15 cellular contexts compared by ENCODE assay signal in genomic region chr15:60661075-60661645, GRCh38.
DNase-seq lines count a peak whose midpoint lies in the region; ATAC-seq and TF ChIP-seq lines count a peak whose summit lies in the region.
"Had no signal": no experiment of that assay in that cellular context is flagged by ENCODE, and none has a peak within 500 bp of the region (broad histone marks: within the 10 kb centered on the region; RNA-seq: fewer than 3 reads in every experiment).

No MANE protein-coding gene starts in this region.

- TF ChIP-seq CTCF in heart left ventricle (IDR thresholded peaks at IDR 0.05), result no peak
- no peak for TF ChIP-seq CTCF in breast epithelium (IDR thresholded peaks at IDR 0.05)
- no peak for TF ChIP-seq CTCF in lower lobe of right lung (IDR thresholded peaks at IDR 0.05)
- TF ChIP-seq CTCF in tibial artery (IDR thresholded peaks at IDR 0.05), result no peak

- H3K4me3 ChIP-seq in heart left ventricle (no peak overlapping the region), breast epithelium (no peak overlapping the region), lower lobe of right lung (no peak overlapping the region), tibial artery (no peak overlapping the region)
- H3K4me3 ChIP-seq: pancreas, upper lobe of left lung had no signal

- TF ChIP-seq POLR2A in heart left ventricle (IDR thresholded peaks at IDR 0.05), result no peak
- no peak for TF ChIP-seq POLR2A in breast epithelium (IDR thresholded peaks at IDR 0.05)

- no peaks in the 10 kb centered on the region for H3K27me3 ChIP-seq in heart left ventricle
- no peaks in the 10 kb centered on the region for H3K27me3 ChIP-seq in breast epithelium
- H3K27me3 ChIP-seq in lower lobe of right lung (ENCODE audit: low read depth), result no peaks in the 10 kb centered on the region
- no peaks in the 10 kb centered on the region for H3K27me3 ChIP-seq in tibial artery
- H3K27me3 ChIP-seq: pancreas, upper lobe of left lung had no signal

- H3K9me3 ChIP-seq in heart left ventricle (no peaks in the 10 kb centered on the region), breast epithelium (no peaks in the 10 kb centered on the region), lower lobe of right lung (no peaks in the 10 kb centered on the region), tibial artery (no peaks in the 10 kb centered on the region)
- H3K9me3 ChIP-seq: pancreas, upper lobe of left lung had no signal

- H3K4me1 ChIP-seq in heart left ventricle (peaks cover 0 to 37% (median 11%) of the 10 kb centered on the region in 12 donors), breast epithelium (peaks cover 0 to 7% of the 10 kb centered on the region in 2 donors), lower lobe of right lung (peaks cover 23% of the 10 kb centered on the region), tibial artery (peaks cover 0 to 13% (median 7%) of the 10 kb centered on the region in 4 donors)
- H3K4me1 ChIP-seq: pancreas had no signal

- WGBS in heart left ventricle, 4 donors, result 66 to 89% (median 74%) methylated on average over 1 of the region's 1 CpG

- H3K36me3 ChIP-seq in heart left ventricle (no peaks in the 10 kb centered on the region), breast epithelium (no peaks in the 10 kb centered on the region), lower lobe of right lung (no peaks in the 10 kb centered on the region), tibial artery (no peaks in the 10 kb centered on the region)
- H3K36me3 ChIP-seq: pancreas, upper lobe of left lung had no signal

- ATAC-seq in heart left ventricle, result no peak
- no peak for ATAC-seq in Right ventricle myocardium superior (ENCODE audit: poor library complexity)
- no peak for ATAC-seq in lower lobe of right lung
- ATAC-seq: CD8-positive, alpha-beta T cell had no signal

- peak overlapping the region in 8 of 12 donors; percentile 18 to 60 (median 49) for H3K27ac ChIP-seq in heart left ventricle
- peak overlapping the region; percentile 15 to 43 for H3K27ac ChIP-seq in breast epithelium
- peak overlapping the region; percentile 27 for H3K27ac ChIP-seq in lower lobe of right lung
- peak overlapping the region; percentile 41 to 61 for H3K27ac ChIP-seq in tibial artery
- H3K27ac ChIP-seq: 22Rv1, RWPE1 had no signal

- intact Hi-C loops in heart left ventricle (cut with DNase I), result no loop called here
- intact Hi-C loops in Right ventricle myocardium superior (cut with DNase I), result no loop called here
- intact Hi-C loops in breast epithelium (cut with DNase I; ENCODE audit: low total_unique reads), result no loop called here
- intact Hi-C loops in lower lobe of right lung (cut with DNase I), result no loop called here
- intact Hi-C loops in tibial artery (cut with DNase I; ENCODE audit: low total_unique reads), result no loop called here

- DNase-seq in heart left ventricle (no peak), Right ventricle myocardium superior (no peak), breast epithelium (ENCODE audit: low spot score in 2 of 2) (no peak), lower lobe of right lung (no peak), tibial artery (no peak), NCI-H2107 (lab: John Stamatoyannopoulos, UW) (no peak), germinal center (ENCODE audit: low spot score) (no peak)
- no peak for DNase-seq in NK-92 treated with Interleukin-12 subunit alpha and Interleukin-12 subunit beta, amount 100 ng/mL, for 24 hours (lab: John Stamatoyannopoulos, UW)
- DNase-seq: activated CD4-positive, alpha-beta T cell treated with anti-CD3 and anti-CD28 coated beads, Interleukin-2, amount 50 U/mL, for 48 hours; CD8-positive, alpha-beta T cell; NCI-H2029 treated with DMSO at 0.1 percent for 48 hours; pancreas; upper lobe of left lung had no signal
